Comparison of ENCODE assay signal across 23 cellular contexts in the genomic region with DNA sequence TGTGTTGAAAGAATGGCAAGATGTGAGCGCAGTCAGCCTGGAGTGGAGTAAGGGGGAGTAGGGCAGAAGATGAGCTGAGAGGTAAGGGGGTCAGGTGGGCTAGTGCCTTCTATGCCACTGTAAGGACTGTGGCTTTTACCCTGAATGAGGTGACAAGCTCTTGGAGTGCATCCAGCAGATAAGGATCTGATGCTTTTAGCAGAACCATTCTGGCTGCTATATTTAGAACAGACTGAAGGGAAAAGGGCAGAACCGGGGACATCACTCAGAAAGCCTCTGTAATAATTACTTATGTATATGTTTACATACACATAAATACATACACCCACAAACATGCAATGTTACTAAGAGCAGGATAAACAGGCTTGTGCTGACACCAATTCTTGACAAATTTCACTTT.
A peak's percentile ranks its signal among the peaks of the same experiment; 100 is the strongest.
DNase-seq lines count a peak whose midpoint lies in the region; ATAC-seq and TF ChIP-seq lines count a peak whose summit lies in the region.
"Had no signal": no experiment of that assay in that cellular context is flagged by ENCODE, and none has a peak within 500 bp of the region (broad histone marks: within the 10 kb centered on the region; RNA-seq: fewer than 3 reads in every experiment).

No MANE protein-coding gene starts in this region.

- H3K27me3 Mint-ChIP-seq in neural progenitor cell (ENCODE audit: insufficient read depth, low read depth): no peaks in the 10 kb centered on the region
- H3K27me3 Mint-ChIP-seq: type B pancreatic cell had no signal

- H3K4me1 Mint-ChIP-seq in neural progenitor cell: peaks cover 3% of the 10 kb centered on the region

- H3K4me1 ChIP-seq in neural progenitor cell (no peaks in the 10 kb centered on the region), SJCRH30 (no peaks in the 10 kb centered on the region)
- H3K4me1 ChIP-seq: lower lobe of right lung, SJSA1 had no signal

- ATAC-seq in activated CD4-positive, CD25-positive, alpha-beta regulatory T cell treated with anti-CD3 and anti-CD28 coated beads, Interleukin-2, amount 50 U/mL, for 24 hours: no peak
- ATAC-seq: activated T-cell treated with anti-CD3 and anti-CD28 coated beads, Interleukin-2, amount 50 U/mL, for 4 hours; HCT116; lower lobe of right lung; right cardiac atrium had no signal

- H3F3A ChIP-seq in neural progenitor cell (ENCODE audit: low read depth): no peaks in the 10 kb centered on the region

- no peak overlapping the region for H3K4me3 Mint-ChIP-seq in neural progenitor cell
- H3K4me3 Mint-ChIP-seq: activated naive CD4-positive, alpha-beta T cell treated with anti-CD3 and anti-CD28 coated beads for 36 hours; activated T-cell treated with anti-CD3 and anti-CD28 coated beads, Interleukin-2, amount 50 U/mL, for 4 hours; type B pancreatic cell had no signal

- peak; percentile 13 for DNase-seq in DMS153 treated with DMSO at 0.1 percent for 48 hours (lab: John Stamatoyannopoulos, UW; ENCODE audit: unreplicated experiment)
- no peak for DNase-seq in DMS153 (lab: John Stamatoyannopoulos, UW)
- peak; percentile 28 for DNase-seq in NCI-H1092 (lab: John Stamatoyannopoulos, UW)
- peak; percentile 13 for DNase-seq in OCI-M1 (lab: John Stamatoyannopoulos, UW)
- no peak for DNase-seq in neural progenitor cell (ENCODE audit: low spot score)
- DNase-seq in NCI-H446 treated with DMSO at 0.1 percent for 48 hours (lab: John Stamatoyannopoulos, UW): no peak
- DNase-seq in SJCRH30: no peak
- DNase-seq: 8988T; activated naive CD4-positive, alpha-beta T cell treated with anti-CD3 and anti-CD28 coated beads for 36 hours; activated T-cell treated with anti-CD3 and anti-CD28 coated beads, Interleukin-2, amount 50 U/mL, for 4 hours; caudate nucleus; COR-L47; dorsolateral prefrontal cortex; foreskin fibroblast; lower lobe of right lung; NCI-H748 treated with DMSO at 0.1 percent for 48 hours; PC-9; right cardiac atrium had no signal

- peak overlapping the region; percentile 12 for H3K27ac Mint-ChIP-seq in neural progenitor cell
- H3K27ac Mint-ChIP-seq: activated naive CD4-positive, alpha-beta T cell treated with anti-CD3 and anti-CD28 coated beads for 36 hours; type B pancreatic cell had no signal

- TF ChIP-seq CTCF in neural progenitor cell (IDR thresholded peaks at IDR 0.05): no peak

- H3K36me3 ChIP-seq in neural progenitor cell (no peaks in the 10 kb centered on the region), SJCRH30 (no peaks in the 10 kb centered on the region; the same call in 1 of the 2 replicates)
- H3K36me3 ChIP-seq: lower lobe of right lung, SJSA1 had no signal

- no peaks in the 10 kb centered on the region for H3K79me2 ChIP-seq in neural progenitor cell (ENCODE audit: low read depth)
- H3K79me2 ChIP-seq: hepatocyte had no signal

- H3K27ac ChIP-seq in neural progenitor cell (no peak overlapping the region), SJCRH30 (no peak overlapping the region)
- H3K27ac ChIP-seq: dorsolateral prefrontal cortex, hepatocyte, lower lobe of right lung, PC-9, SJSA1 had no signal

- no peak overlapping the region for H2AFZ ChIP-seq in neural progenitor cell (replicated peaks)
- H2AFZ ChIP-seq: hepatocyte, PC-9 had no signal

- H3K4me3 ChIP-seq in neural progenitor cell (no peak overlapping the region), SJCRH30 (no peak overlapping the region)
- H3K4me3 ChIP-seq: dorsolateral prefrontal cortex, hepatocyte, lower lobe of right lung, PC-9, SJSA1 had no signal

- H3K4me2 ChIP-seq in neural progenitor cell: no peak overlapping the region
- H3K4me2 ChIP-seq: hepatocyte, PC-9 had no signal

- peaks cover 2% of the 10 kb centered on the region for H3K36me3 Mint-ChIP-seq in neural progenitor cell

- no peak overlapping the region for H3K9ac ChIP-seq in neural progenitor cell

- H3K27me3 ChIP-seq in neural progenitor cell (no peaks in the 10 kb centered on the region), SJCRH30 (no peaks in the 10 kb centered on the region)
- H3K27me3 ChIP-seq: dorsolateral prefrontal cortex, hepatocyte, SJSA1 had no signal

- H4K20me1 ChIP-seq in neural progenitor cell (ENCODE audit: low read depth): no peaks in the 10 kb centered on the region

- no peaks in the 10 kb centered on the region for H3K9me3 ChIP-seq in neural progenitor cell (ENCODE audit: low read depth)
- no peaks in the 10 kb centered on the region for H3K9me3 ChIP-seq in SJCRH30 (replicated peaks)
- H3K9me3 ChIP-seq: lower lobe of right lung, SJSA1 had no signal

- no peaks in the 10 kb centered on the region for H3K9me3 Mint-ChIP-seq in neural progenitor cell
- H3K9me3 Mint-ChIP-seq: activated naive CD4-positive, alpha-beta T cell treated with anti-CD3 and anti-CD28 coated beads for 36 hours; activated T-cell treated with anti-CD3 and anti-CD28 coated beads, Interleukin-2, amount 50 U/mL, for 4 hours; type B pancreatic cell had no signal

Comparison
In these comparisons a context has a peak if more than half of its experiments do, and no peak if none do; other contexts are left out.
1. DNase-seq: peak in DMS153 treated with DMSO at 0.1 percent for 48 hours (single experiment), NCI-H1092 (single experiment) and OCI-M1 (single experiment); none in DMS153 (single experiment), neural progenitor cell (single experiment), NCI-H446 treated with DMSO at 0.1 percent for 48 hours (single experiment) and SJCRH30 (0 of 2).